ENCODE assay signal across 10 cellular contexts in the genomic region with DNA sequence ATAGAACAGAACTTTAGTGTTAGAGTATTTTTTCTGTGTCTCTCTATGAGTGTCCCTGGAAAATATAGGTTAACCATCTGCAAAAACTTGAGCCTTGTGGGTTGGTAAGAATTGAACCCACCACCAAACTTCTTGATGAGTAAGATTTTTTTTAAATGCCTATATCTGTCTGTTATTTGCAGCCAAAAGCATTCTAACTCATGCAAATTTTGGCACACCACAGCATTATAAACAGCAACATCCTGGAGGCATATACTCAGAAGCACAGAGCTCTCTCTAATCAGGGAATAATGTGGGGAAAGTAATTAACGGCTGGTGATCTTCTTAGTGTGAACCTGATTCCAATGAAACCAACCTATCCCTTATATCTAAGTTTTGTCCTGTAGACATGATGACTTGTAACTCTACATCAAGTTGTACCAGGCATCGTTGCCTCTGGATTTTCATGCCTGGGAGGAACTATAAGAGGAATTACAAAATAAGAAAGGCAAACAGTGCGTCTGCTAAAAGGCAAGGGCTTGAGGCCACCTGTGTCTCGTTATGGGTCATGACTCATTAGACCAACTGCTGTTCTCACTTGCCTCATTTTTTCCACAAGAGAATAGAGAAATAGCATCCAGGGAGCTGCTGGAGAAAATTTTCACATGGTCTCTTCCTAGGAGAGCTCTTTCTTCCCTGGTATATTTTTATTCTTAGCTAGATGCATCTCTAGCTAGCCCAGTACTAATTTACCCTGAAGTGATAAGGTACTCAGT.
A peak's percentile ranks its signal among the peaks of the same experiment; 100 is the strongest.
DNase-seq lines count a peak whose midpoint lies in the region; ATAC-seq and TF ChIP-seq lines count a peak whose summit lies in the region.
"Had no signal": no experiment of that assay in that cellular context is flagged by ENCODE, and none has a peak within 500 bp of the region (broad histone marks: within the 10 kb centered on the region; RNA-seq: fewer than 3 reads in every experiment).

No MANE protein-coding gene starts in this region.

- ATAC-seq in Right ventricle myocardium superior (ENCODE audit: poor library complexity) (peak; percentile 73), upper lobe of right lung (no peak)
- no peak for ATAC-seq in stimulated activated naive CD8-positive, alpha-beta T cell treated with anti-CD3 and anti-CD28 coated beads, Interleukin-15, Interleukin-2, amounts not matched to agents 100 U/mL and 50 U/mL, for 24 hours

- no peaks in the 10 kb centered on the region for H3K36me3 ChIP-seq in skeletal muscle tissue (ENCODE audit: control insufficient read depth in 3 of 3, insufficient read depth in 3 of 3, low read length in 3 of 3)
- H3K36me3 ChIP-seq in upper lobe of right lung, result no peaks in the 10 kb centered on the region
- H3K36me3 ChIP-seq: neutrophil had no signal

- H3K27ac ChIP-seq in skeletal muscle tissue (ENCODE audit: low read depth, low read length) (peak overlapping the region; percentile 66), upper lobe of right lung (no peak overlapping the region)
- H3K27ac ChIP-seq: neutrophil had no signal

- H3K9ac ChIP-seq in skeletal muscle tissue (ENCODE audit: low read depth in 1 of 3, low read length in 3 of 3), result no peak overlapping the region

- intact Hi-C loops in Right ventricle myocardium superior (cut with DNase I) (no loop called here), upper lobe of right lung (cut with DNase I) (no loop called here)

- DNase-seq in HS-5 (ENCODE audit: low read depth) (peak; percentile 59), SHP77 (lab: John Stamatoyannopoulos, UW) (peak; percentile 71 to 76), Right ventricle myocardium superior (no peak), upper lobe of right lung (no peak), mesenteric fat pad (ENCODE audit: low spot score) (no peak)
- no peak for DNase-seq in stimulated activated naive CD8-positive, alpha-beta T cell treated with anti-CD3 and anti-CD28 coated beads, Interleukin-15, Interleukin-2, amounts not matched to agents 100 U/mL and 50 U/mL, for 24 hours
- DNase-seq: activated B cell treated with CpG ODN at 0.5 μM for 24 hours; activated naive CD8-positive, alpha-beta T cell treated with anti-CD3 and anti-CD28 coated beads, Interleukin-2, amount 10 ng/mL, durations not matched to agents 7 days and 5 days had no signal

- H3K27me3 ChIP-seq in skeletal muscle tissue (ENCODE audit: control insufficient read depth in 3 of 3, insufficient read depth in 3 of 3, low read length in 3 of 3) (no peaks in the 10 kb centered on the region), upper lobe of right lung (no peaks in the 10 kb centered on the region)
- H3K27me3 ChIP-seq: neutrophil had no signal

- H3K4me1 ChIP-seq in skeletal muscle tissue (ENCODE audit: control insufficient read depth in 3 of 3, insufficient read depth in 3 of 3, low read length in 3 of 3), result no peaks in the 10 kb centered on the region
- peaks cover 3% of the 10 kb centered on the region for H3K4me1 ChIP-seq in upper lobe of right lung

- TF ChIP-seq CTCF in upper lobe of right lung (IDR thresholded peaks at IDR 0.05), result no peak

- H3K4me3 ChIP-seq in skeletal muscle tissue (ENCODE audit: low read length in 3 of 3) (no peak overlapping the region), upper lobe of right lung (no peak overlapping the region)

- H3K9me3 ChIP-seq in skeletal muscle tissue (ENCODE audit: control insufficient read depth in 3 of 3, low read length in 3 of 3) (no peaks in the 10 kb centered on the region), upper lobe of right lung (no peaks in the 10 kb centered on the region)
- H3K9me3 ChIP-seq: neutrophil had no signal

Comparison
In these comparisons a context has a peak if more than half of its experiments do, and no peak if none do; other contexts are left out.
1. DNase-seq: peak in HS-5 (single experiment) and SHP77 (2 of 2); none in Right ventricle myocardium superior (single experiment), stimulated activated naive CD8-positive, alpha-beta T cell treated with anti-CD3 and anti-CD28 coated beads, Interleukin-15, Interleukin-2, amounts not matched to agents 100 U/mL and 50 U/mL, for 24 hours (single experiment), upper lobe of right lung (single experiment) and mesenteric fat pad (single experiment).